Comparison of ENCODE assay signal across 8 cellular contexts in genomic region chr12:122887817-122888212, GRCh38. TPM values are rescaled to one million over a fixed set of nuclear protein-coding genes. Genes with fewer than 3 reads are reported as not detected.
DNase-seq lines count a peak whose midpoint lies in the region; ATAC-seq and TF ChIP-seq lines count a peak whose summit lies in the region.

No MANE protein-coding gene starts in this region.

- H3K4me2 ChIP-seq in neural progenitor cell: peak overlapping the region; percentile 23

- ATAC-seq in GM18867 (IDR thresholded peaks at IDR 0.05; ENCODE audit: unreplicated experiment) (peak; percentile 17), HG02981 (IDR thresholded peaks at IDR 0.05; ENCODE audit: unreplicated experiment) (peak; percentile 10)

- peaks cover 95% of the 10 kb centered on the region for H4K20me1 ChIP-seq in neural progenitor cell (ENCODE audit: low read depth)

- no peak overlapping the region for H3K9ac ChIP-seq in neural progenitor cell

- no peaks in the 10 kb centered on the region for H3K9me3 ChIP-seq in ascending aorta
- H3K9me3 ChIP-seq in neural progenitor cell (ENCODE audit: low read depth): no peaks in the 10 kb centered on the region

- H3K36me3 Mint-ChIP-seq in neural progenitor cell: peaks cover 1% of the 10 kb centered on the region

- peaks cover 21% of the 10 kb centered on the region for H3F3A ChIP-seq in neural progenitor cell (ENCODE audit: low read depth)

- no peak overlapping the region for H3K4me3 Mint-ChIP-seq in neural progenitor cell

- DNase-seq in ascending aorta (ENCODE audit: low spot score in 2 of 2) (no peak), neural progenitor cell (ENCODE audit: low spot score) (no peak), NCI-H2227 treated with DMSO at 0.1 percent for 48 hours (lab: John Stamatoyannopoulos, UW) (no peak), SW 1271 (lab: John Stamatoyannopoulos, UW) (no peak), H4 (ENCODE audit: low spot score) (no peak), cardiac septum (ENCODE audit: low spot score) (no peak)

- TF ChIP-seq CTCF in ascending aorta (IDR thresholded peaks at IDR 0.05) (no peak), neural progenitor cell (IDR thresholded peaks at IDR 0.05) (no peak)

- H3K27ac Mint-ChIP-seq in neural progenitor cell: peak overlapping the region; percentile 48

- H3K27me3 ChIP-seq in ascending aorta (no peaks in the 10 kb centered on the region), neural progenitor cell (peaks cover 24% of the 10 kb centered on the region)

- no peak overlapping the region for H2AFZ ChIP-seq in neural progenitor cell (replicated peaks)

- no peaks in the 10 kb centered on the region for H3K9me3 Mint-ChIP-seq in neural progenitor cell

- peaks cover 87% of the 10 kb centered on the region for H3K79me2 ChIP-seq in neural progenitor cell (ENCODE audit: low read depth)

- H3K4me3 ChIP-seq in ascending aorta (peak overlapping the region in 1 of 2 donors; percentile 50), neural progenitor cell (no peak overlapping the region)

- H3K27ac ChIP-seq in ascending aorta: peak overlapping the region; percentile 51 to 67
- no peak overlapping the region for H3K27ac ChIP-seq in neural progenitor cell

- H3K4me1 Mint-ChIP-seq in neural progenitor cell: peaks cover 61% of the 10 kb centered on the region

- H3K27me3 Mint-ChIP-seq in neural progenitor cell (ENCODE audit: insufficient read depth, low read depth): no peaks in the 10 kb centered on the region

- peaks cover 7 to 56% of the 10 kb centered on the region in 2 donors for H3K4me1 ChIP-seq in ascending aorta
- peaks cover 43% of the 10 kb centered on the region for H3K4me1 ChIP-seq in neural progenitor cell

- H3K36me3 ChIP-seq in ascending aorta (no peaks in the 10 kb centered on the region), neural progenitor cell (no peaks in the 10 kb centered on the region)

- intact Hi-C loops in ascending aorta (cut with DNase I) (no loop called here), cardiac septum (cut with DNase I) (loop anchor here (2.0 kb wide), 1 partner anchor 15 kb away; no protein-coding TSS in a partner anchor)

RNA-seq across cellular contexts. Expression of gene VPS37B, which starts 8.1 kb away (rescaled TPM):
- 31.8 TPM for total RNA-seq in ascending aorta
- total RNA-seq in neural progenitor cell (ENCODE audit: low replicate concordance): 19.4 and 23.9 TPM in 2 replicates
- total RNA-seq in H4 (2014; rRNA removed; shearing (Covaris generic)): 29.2 and 44.0 TPM in 2 replicates
- 16.8 TPM for total RNA-seq in cardiac septum

RNA-seq across cellular contexts. Expression of gene HIP1R, which starts 52.6 kb away (rescaled TPM):
- total RNA-seq in ascending aorta: 98.7 TPM
- total RNA-seq in neural progenitor cell (ENCODE audit: low replicate concordance): 19.3 and 25.6 TPM in 2 replicates
- total RNA-seq in H4 (2014; rRNA removed; shearing (Covaris generic)): 22.0 and 25.6 TPM in 2 replicates
- total RNA-seq in cardiac septum: 16.6 TPM
